In genomic region chr22:47200273-47201051, GRCh38 we compare ENCODE assay signal across 16 cellular contexts.
DNase-seq lines count a peak whose midpoint lies in the region; ATAC-seq, FAIRE-seq and TF ChIP-seq lines count a peak whose summit lies in the region.
"Had no signal": no experiment of that assay in that cellular context is flagged by ENCODE, and none has a peak within 500 bp of the region (broad histone marks: within the 10 kb centered on the region; RNA-seq: fewer than 3 reads in every experiment).

No MANE protein-coding gene starts in this region.

- no peaks in the 10 kb centered on the region for H3K36me3 ChIP-seq in right lobe of liver
- no peaks in the 10 kb centered on the region for H3K36me3 ChIP-seq in HepG2 (replicated peaks in 1 of 2; ENCODE audit: control insufficient read depth in 1 of 2, insufficient read depth in 2 of 2, low read length in 2 of 2)
- H3K36me3 ChIP-seq in endodermal cell (ENCODE audit: control insufficient read depth, insufficient read depth, low read length), result no peaks in the 10 kb centered on the region
- H3K36me3 ChIP-seq in upper lobe of right lung, result no peaks in the 10 kb centered on the region
- H3K36me3 ChIP-seq: colonic mucosa, lower lobe of right lung had no signal

- H3K27ac ChIP-seq in right lobe of liver (no peak overlapping the region), HepG2 (ENCODE audit: extremely low read length, insufficient read depth, low read length) (no peak overlapping the region), endodermal cell (ENCODE audit: low read depth, low read length) (no peak overlapping the region), upper lobe of right lung (no peak overlapping the region)
- H3K27ac ChIP-seq: colonic mucosa, lower lobe of right lung had no signal

- CTCF ChIA-PET in HepG2 (lab: Yijun Ruan, JAX; ENCODE audit: low intra/inter-chr PET ratio, low total read pairs), result no interaction called here

- intact Hi-C loops in right lobe of liver (cut with DNase I), result no loop called here
- intact Hi-C loops in HepG2 (cut with micrococcal nuclease; ENCODE audit: unreplicated experiment), result no loop called here
- intact Hi-C loops in upper lobe of right lung (cut with DNase I), result no loop called here

- H3K79me2 ChIP-seq in HepG2 (ENCODE audit: insufficient read depth, low read length), result no peaks in the 10 kb centered on the region

- H3K4me2 ChIP-seq in HepG2 (ENCODE audit: low read depth, low read length), result no peak overlapping the region

- H3K4me3 ChIP-seq in right lobe of liver (peak overlapping the region in 1 of 3 donors; percentile 5), HepG2 (replicated peaks in 1 of 3; ENCODE audit: insufficient read depth in 1 of 3, low read depth in 2 of 3, low read length in 3 of 3) (no peak overlapping the region), endodermal cell (ENCODE audit: low read length) (no peak overlapping the region), upper lobe of right lung (no peak overlapping the region)
- H3K4me3 ChIP-seq: colonic mucosa, lower lobe of right lung had no signal

- H3K4me1 ChIP-seq in right lobe of liver (peaks cover 0 to 19% (median 9%) of the 10 kb centered on the region in 4 donors), HepG2 (ENCODE audit: insufficient read depth, low read length) (no peaks in the 10 kb centered on the region), endodermal cell (ENCODE audit: control insufficient read depth, insufficient read depth, low read length) (no peaks in the 10 kb centered on the region), upper lobe of right lung (no peaks in the 10 kb centered on the region)
- H3K4me1 ChIP-seq: colonic mucosa, lower lobe of right lung had no signal

- TF ChIP-seq EP300 in HepG2 (IDR thresholded peaks at IDR 0.05; ENCODE audit: low read depth in 2 of 2, low read length in 2 of 2), result no peak
- TF ChIP-seq EP300 in HepG2 (CRISPR knock-in tag; IDR thresholded peaks at IDR 0.05; ENCODE audit: borderline replicate concordance), result no peak

- H3K4me3 Mint-ChIP-seq in endodermal cell (no peak overlapping the region), naive B cell (no peak overlapping the region)
- H3K4me3 Mint-ChIP-seq: activated CD8-positive, alpha-beta T cell treated with anti-CD3 and anti-CD28 coated beads for 36 hours had no signal

- no peak for TF ChIP-seq RAD21 in HepG2 (CRISPR knock-in tag; IDR thresholded peaks at IDR 0.05)

- H3K36me3 Mint-ChIP-seq in endodermal cell (ENCODE audit: low read depth) (no peaks in the 10 kb centered on the region), naive B cell (no peaks in the 10 kb centered on the region)

- in situ Hi-C loops in HepG2 (cut with HindIII; ENCODE audit: extremely low pct_ligation_motif_present, low pct_unique_long_range_greater_than_20kb), result loop anchor here (25.0 kb wide), 1 partner anchor 1287 kb away; a partner anchor contains a TSS

- H3K9ac ChIP-seq in HepG2 (ENCODE audit: insufficient read depth, low read depth, low read length), result no peak overlapping the region
- H3K9ac ChIP-seq in endodermal cell (ENCODE audit: extremely low read depth, low read length, poor library complexity, severe bottlenecking), result no peak overlapping the region

- TF ChIP-seq POLR2A in right lobe of liver (IDR thresholded peaks at IDR 0.05), result no peak
- no peak for TF ChIP-seq POLR2A in HepG2 (IDR thresholded peaks at IDR 0.05; ENCODE audit: insufficient read depth in 1 of 2, low read depth in 2 of 2, low read length in 2 of 2)

- peaks cover 72% of the 10 kb centered on the region for H3K9me3 Mint-ChIP-seq in endodermal cell
- H3K9me3 Mint-ChIP-seq in naive B cell, result no peaks in the 10 kb centered on the region
- H3K9me3 Mint-ChIP-seq: activated CD8-positive, alpha-beta T cell treated with anti-CD3 and anti-CD28 coated beads for 36 hours had no signal

- no peaks in the 10 kb centered on the region for H3K4me1 Mint-ChIP-seq in endodermal cell
- no peaks in the 10 kb centered on the region for H3K4me1 Mint-ChIP-seq in naive B cell

- ATAC-seq in right lobe of liver (peak in 3 of 4 donors; percentile 1 to 48 (median 6)), HepG2 (no peak), naive B cell (ENCODE audit: low read depth in 2 of 2) (no peak), upper lobe of right lung (no peak), HG02642 (IDR thresholded peaks at IDR 0.05; ENCODE audit: poor library complexity, unreplicated experiment) (no peak)
- ATAC-seq: activated CD8-positive, alpha-beta T cell treated with anti-CD3 and anti-CD28 coated beads for 36 hours; lower lobe of right lung; Panc1 had no signal

- DNase-seq in right lobe of liver, result peak in 1 of 3 donors; percentile 74
- no peak for DNase-seq in HepG2 (ENCODE audit: low spot score)
- DNase-seq in endodermal cell, result peak; percentile 35
- no peak for DNase-seq in naive B cell
- DNase-seq in upper lobe of right lung, result peak; percentile 58
- no peak for DNase-seq in activated naive CD4-positive, alpha-beta T cell treated with Interleukin-2 at 50 U/mL for 16 hours
- no peak for DNase-seq in CD1c-positive myeloid dendritic cell (ENCODE audit: extremely low spot score)
- DNase-seq: activated CD8-positive, alpha-beta T cell treated with anti-CD3 and anti-CD28 coated beads for 36 hours; anterior cingulate cortex; lower lobe of right lung; NCI-H1436 treated with DMSO at 0.1 percent for 48 hours; NCI-H2171 treated with DMSO at 0.1 percent for 48 hours; NCI-H774 had no signal

- H3K27me3 Mint-ChIP-seq in endodermal cell (ENCODE audit: insufficient read depth), result peaks cover 2% of the 10 kb centered on the region
- H3K27me3 Mint-ChIP-seq in naive B cell, result peaks cover 0 to 19% (median 4%) of the 10 kb centered on the region in 3 donors
- H3K27me3 Mint-ChIP-seq: activated CD8-positive, alpha-beta T cell treated with anti-CD3 and anti-CD28 coated beads for 36 hours had no signal

- no peaks in the 10 kb centered on the region for H3K27me3 ChIP-seq in right lobe of liver
- peaks cover 14 to 82% of the 10 kb centered on the region in 2 experiments; a peak in 4 of 5 replicates for H3K27me3 ChIP-seq in HepG2 (ENCODE audit: control insufficient read depth in 1 of 2, insufficient read depth in 2 of 2, low read length in 2 of 2)
- H3K27me3 ChIP-seq in endodermal cell (ENCODE audit: control insufficient read depth, insufficient read depth, low read length, poor library complexity, severe bottlenecking), result no peaks in the 10 kb centered on the region
- no peaks in the 10 kb centered on the region for H3K27me3 ChIP-seq in upper lobe of right lung
- H3K27me3 ChIP-seq: colonic mucosa had no signal

- H3K9me3 ChIP-seq in right lobe of liver, result no peaks in the 10 kb centered on the region
- no peaks in the 10 kb centered on the region for H3K9me3 ChIP-seq in HepG2 (ENCODE audit: low read length)
- peaks cover 7% of the 10 kb centered on the region for H3K9me3 ChIP-seq in endodermal cell (ENCODE audit: control insufficient read depth, low read length)
- no peaks in the 10 kb centered on the region for H3K9me3 ChIP-seq in upper lobe of right lung
- H3K9me3 ChIP-seq: colonic mucosa, lower lobe of right lung had no signal

- WGBS in right lobe of liver (ENCODE audit: insufficient coverage, low coverage, low lambda C conversion rate, missing lambda C conversion rate), result 37% methylated on average over 11 of the region's 25 CpGs
- WGBS in HepG2 (ENCODE audit: low lambda C conversion rate), result 14% methylated on average over 9 of the region's 25 CpGs
- WGBS in endodermal cell (ENCODE audit: insufficient coverage in 1 of 2, insufficient read length in 1 of 2), 2 experiments, result 88% methylated on average over 17 to 25 of the region's 25 CpGs

- no peak overlapping the region for H2AFZ ChIP-seq in HepG2 (ENCODE audit: low read length)

- H3K27ac Mint-ChIP-seq in endodermal cell (no peak overlapping the region), naive B cell (peak overlapping the region in 4 of 6 donors; percentile 33 to 76 (median 62))
- H3K27ac Mint-ChIP-seq: activated CD8-positive, alpha-beta T cell treated with anti-CD3 and anti-CD28 coated beads for 36 hours had no signal

- no peak for FAIRE-seq in HepG2 (lab: Jason Lieb, UNC)

- H4K20me1 ChIP-seq in HepG2 (ENCODE audit: insufficient read depth, low read length), result peaks cover 4% of the 10 kb centered on the region; the same call in 1 of the 2 replicates

- BruUV-seq in HepG2 (replicated peaks; lab: Mats Ljungman, UMichigan), result no TSS peak

- POLR2A ChIA-PET in HepG2 (lab: Yijun Ruan, JAX), result no interaction called here

- TF ChIP-seq CTCF in right lobe of liver (IDR thresholded peaks at IDR 0.05), result no peak
- TF ChIP-seq CTCF in HepG2 (CRISPR knock-in tag; IDR thresholded peaks at IDR 0.05), result no peak
- no peak for TF ChIP-seq CTCF in endodermal cell (conservative IDR thresholded peaks at IDR 0.05)
- TF ChIP-seq CTCF in upper lobe of right lung (IDR thresholded peaks at IDR 0.05), result no peak

TF ChIP-seq in HepG2, 621 proteins besides CTCF, POLR2A, EP300 and RAD21 (continues in another document):
- TF ChIP-seq GRHL1 (CRISPR knock-in tag; conservative IDR thresholded peaks at IDR 0.05) (no peak), ZNF224 (CRISPR knock-in tag; IDR thresholded peaks at IDR 0.05) (no peak), ZBTB2 (CRISPR knock-in tag; IDR thresholded peaks at IDR 0.05; ENCODE audit: low read depth) (no peak), SIN3B (IDR thresholded peaks at IDR 0.05; ENCODE audit: low read length) (no peak), SIN3A (IDR thresholded peaks at IDR 0.05; ENCODE audit: borderline replicate concordance, low read depth, low read length) (no peak), MEIS2 (CRISPR knock-in tag; IDR thresholded peaks at IDR 0.05) (no peak)

Comparison
In these comparisons a context has a peak if more than half of its experiments do, and no peak if none do; other contexts are left out.
1. ATAC-seq: peak in right lobe of liver (3 of 4); none in HepG2 (single experiment), naive B cell (0 of 2), upper lobe of right lung (single experiment) and HG02642 (single experiment).
2. DNase-seq: peak in endodermal cell (single experiment) and upper lobe of right lung (single experiment); none in HepG2 (single experiment), naive B cell (single experiment), activated naive CD4-positive, alpha-beta T cell treated with Interleukin-2 at 50 U/mL for 16 hours (single experiment) and CD1c-positive myeloid dendritic cell (single experiment).